1 cellular context compared by ENCODE assay signal in genomic region chr13:42272115-42272756, GRCh38.
TF ChIP-seq lines count a peak whose summit lies in the region.

TSS of gene AKAP11 (plus strand) at chr13:42272152. CDS start at chr13:42286349, 14,197 bp downstream.

TF ChIP-seq in GM12878, 131 proteins besides CTCF, POLR2A, EP300 and RAD21 (continued from another document):
- TF ChIP-seq BHLHE40 (IDR thresholded peaks at IDR 0.05; ENCODE audit: borderline replicate concordance in 1 of 2, low read depth in 2 of 2, low read length in 1 of 2): peak in 1 of 2 experiments; percentile 55; a peak in 1 of 4 replicates
- TF ChIP-seq SIN3A (IDR thresholded peaks at IDR 0.05; ENCODE audit: low read depth, low read length): 0 out of 2 replicates have a peak, but pooled peaks have one; percentile 58
- TF ChIP-seq SMAD5 (IDR thresholded peaks at IDR 0.05; ENCODE audit: low read depth): 0 out of 2 replicates have a peak, but pooled peaks have one; percentile 61
- TF ChIP-seq MTA2 (IDR thresholded peaks at IDR 0.05; ENCODE audit: low read depth): 0 out of 2 replicates have a peak, but pooled peaks have one; percentile 13
- TF ChIP-seq CHD2 (IDR thresholded peaks at IDR 0.05; ENCODE audit: borderline replicate concordance, low read depth, low read length): peak; percentile 41; the same call in 1 of the 2 replicates
- no peak for TF ChIP-seq TARDBP (IDR thresholded peaks at IDR 0.05; ENCODE audit: borderline replicate concordance)
- TF ChIP-seq CHD1 (IDR thresholded peaks at IDR 0.05; ENCODE audit: low read depth, low read length): 0 out of 2 replicates have a peak, but pooled peaks have one; percentile 74
- no peak for TF ChIP-seq RBBP5 (conservative IDR thresholded peaks at IDR 0.05)
- TF ChIP-seq MLLT1 (IDR thresholded peaks at IDR 0.05): peak; percentile 39; the same call in 1 of the 2 replicates
- TF ChIP-seq RUNX3 (IDR thresholded peaks at IDR 0.05; ENCODE audit: low read length): peak; percentile 36; the same call in 1 of the 2 replicates
- TF ChIP-seq HDGF (IDR thresholded peaks at IDR 0.05): peak; percentile 67
- TF ChIP-seq SMARCA5 (IDR thresholded peaks at IDR 0.05): peak; percentile 69; the same call in 1 of the 2 replicates
- TF ChIP-seq SREBF2 (IDR thresholded peaks at IDR 0.05; ENCODE audit: low read length): no peak
- peak; percentile 12 to 24; a peak in 2 of 4 replicates for TF ChIP-seq IKZF2 (IDR thresholded peaks at IDR 0.05)
- no peak for TF ChIP-seq HCFC1 (IDR thresholded peaks at IDR 0.05; ENCODE audit: low read length)
- TF ChIP-seq IKZF1 (conservative IDR thresholded peaks at IDR 0.05): peak; percentile 27
- peak; percentile 75 for TF ChIP-seq GATAD2B (conservative IDR thresholded peaks at IDR 0.05; ENCODE audit: low read depth)
- 0 out of 2 replicates have a peak, but pooled peaks have one; percentile 35 for TF ChIP-seq NBN (IDR thresholded peaks at IDR 0.05)
- 0 out of 2 replicates have a peak, but pooled peaks have one; percentile 68 for TF ChIP-seq BACH1 (IDR thresholded peaks at IDR 0.05; ENCODE audit: borderline replicate concordance)
- TF ChIP-seq LARP7 (IDR thresholded peaks at IDR 0.05): peak; percentile 84
- TF ChIP-seq YY1 (IDR thresholded peaks at IDR 0.05; ENCODE audit: low read depth, low read length): peak; percentile 66
- no peak for TF ChIP-seq TBL1XR1 (IDR thresholded peaks at IDR 0.05; ENCODE audit: low read depth, low read length)
- TF ChIP-seq PML (IDR thresholded peaks at IDR 0.05; ENCODE audit: low read length): no peak
